11 cellular contexts compared by ENCODE assay signal in the genomic region with DNA sequence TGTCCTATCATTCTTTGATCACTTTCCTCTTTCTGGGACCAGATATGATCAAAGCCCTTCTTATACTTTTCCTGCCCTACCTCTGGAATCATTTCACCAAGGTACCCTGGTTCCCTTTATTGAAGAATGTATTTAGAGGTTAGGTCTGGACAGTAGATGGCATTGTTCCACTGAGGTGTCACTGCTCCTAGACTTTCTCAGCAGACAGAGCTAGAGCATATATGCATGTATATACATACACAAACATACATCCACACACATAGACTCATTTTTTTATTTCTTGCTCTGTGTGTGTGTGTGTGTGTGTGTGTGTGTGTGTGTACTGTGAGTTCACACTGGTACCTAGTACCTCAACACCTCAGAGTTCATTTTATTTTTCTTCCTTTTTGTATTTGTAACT. TPM values are rescaled to one million over a fixed set of nuclear protein-coding genes. Genes with fewer than 3 reads are reported as not detected.
DNase-seq lines count a peak whose midpoint lies in the region; ATAC-seq, FAIRE-seq and TF ChIP-seq lines count a peak whose summit lies in the region.
"Had no signal": no experiment of that assay in that cellular context is flagged by ENCODE, and none has a peak within 500 bp of the region (broad histone marks: within the 10 kb centered on the region; RNA-seq: fewer than 3 reads in every experiment).

No MANE protein-coding gene starts in this region.

- no peaks in the 10 kb centered on the region; the same call in 1 of the 2 replicates for H3K36me3 ChIP-seq in RWPE2 (ENCODE audit: low read depth)
- no peaks in the 10 kb centered on the region for H3K36me3 ChIP-seq in keratinocyte (ENCODE audit: control insufficient read depth in 2 of 2, extremely low read depth in 1 of 2, insufficient read depth in 2 of 2, low read length in 2 of 2)

- CTCF ChIA-PET in activated naive CD4-positive, alpha-beta T cell treated with anti-CD3 and anti-CD28 coated beads for 36 hours (lab: Charles Lee), result interaction anchor here (0.6 to 1.4 kb wide), 4 partner anchors 32 to 103 kb away, joined by 3 to 5 read pairs (median 4); no protein-coding TSS in a partner anchor

- DNase-seq in Caki2 (ENCODE audit: low read depth) (peak; percentile 18), HT-29 (ENCODE audit: low spot score) (peak; percentile 30), RWPE2 (ENCODE audit: low spot score) (no peak), keratinocyte (ENCODE audit: low read depth, low spot score) (no peak)
- no peak for DNase-seq in activated naive CD4-positive, alpha-beta T cell treated with anti-CD3 and anti-CD28 coated beads for 36 hours
- no peak for DNase-seq in stimulated activated naive CD4-positive, alpha-beta T cell treated with Interleukin-2 at 50 U/mL for 16 hours (lab: John Stamatoyannopoulos, UW)
- DNase-seq: activated CD8-positive, alpha-beta memory T cell treated with anti-CD3 and anti-CD28 coated beads, Interleukin-2, amount 50 U/mL, for 48 hours; effector CD8-positive, alpha-beta T cell; NCI-H2081 treated with DMSO at 0.1 percent for 48 hours had no signal

- TF ChIP-seq CTCF in RWPE2 (IDR thresholded peaks at IDR 0.05; ENCODE audit: poor library complexity, severe bottlenecking), result peak; percentile 57
- TF ChIP-seq CTCF in keratinocyte (optimal IDR thresholded peaks at IDR 0.05 in 1 of 3, IDR thresholded peaks at IDR 0.05 in 1 of 3, conservative IDR thresholded peaks at IDR 0.05 in 1 of 3; ENCODE audit: extremely low read depth in 1 of 3, insufficient read depth in 2 of 3, low read length in 3 of 3), result peak in 2 of 3 experiments; percentile 10 to 47

- no peaks in the 10 kb centered on the region for H3K9me1 ChIP-seq in keratinocyte (ENCODE audit: control insufficient read depth, extremely low read depth, insufficient read depth, low read length)

- dilution Hi-C loops in keratinocyte (cut with MboI; ENCODE audit: extremely low pct_ligation_motif_present, low sequenced_read_pairs), result no loop called here

- H3K4me1 Mint-ChIP-seq in activated naive CD4-positive, alpha-beta T cell treated with anti-CD3 and anti-CD28 coated beads for 36 hours (ENCODE audit: low read depth), result peaks cover 18% of the 10 kb centered on the region

- no peaks in the 10 kb centered on the region for H4K20me1 ChIP-seq in keratinocyte (ENCODE audit: control insufficient read depth, extremely low read depth, insufficient read depth, low read length)

- in situ Hi-C loops in Caki2 (cut with HindIII; ENCODE audit: low pct_unique_long_range_greater_than_20kb, low sequenced_read_pairs), result no loop called here

- H3K4me2 ChIP-seq in keratinocyte (ENCODE audit: control insufficient read depth, extremely low read depth, insufficient read depth, low read depth, low read length), result no peak overlapping the region

- H3K4me1 ChIP-seq in RWPE2 (ENCODE audit: insufficient read depth, poor library complexity, severe bottlenecking) (no peaks in the 10 kb centered on the region), keratinocyte (ENCODE audit: control insufficient read depth, extremely low read depth, insufficient read depth, low read length) (no peaks in the 10 kb centered on the region)

- H3K27ac ChIP-seq in RWPE2 (ENCODE audit: poor library complexity, severe bottlenecking) (no peak overlapping the region), keratinocyte (ENCODE audit: control insufficient read depth, insufficient read depth, low read length) (no peak overlapping the region)

- H2AFZ ChIP-seq in keratinocyte (ENCODE audit: control insufficient read depth, low read length), result no peak overlapping the region

- ATAC-seq in RWPE2 (ENCODE audit: low read depth) (no peak), GM21576 (IDR thresholded peaks at IDR 0.05; ENCODE audit: unreplicated experiment) (no peak), HG03432 (IDR thresholded peaks at IDR 0.05; ENCODE audit: unreplicated experiment) (no peak)

- intact Hi-C loops in activated naive CD4-positive, alpha-beta T cell treated with anti-CD3 and anti-CD28 coated beads for 36 hours (cut with micrococcal nuclease), result loop anchor here (1.0 kb wide), 1 partner anchor 87 kb away; no protein-coding TSS in a partner anchor

- H3K4me3 ChIP-seq in RWPE2 (ENCODE audit: severe bottlenecking) (no peak overlapping the region), keratinocyte (ENCODE audit: control insufficient read depth in 2 of 3, extremely low read depth in 1 of 3, insufficient read depth in 2 of 3, low read depth in 1 of 3, low read length in 3 of 3) (no peak overlapping the region)

- H3K9me3 ChIP-seq in RWPE2 (ENCODE audit: severe bottlenecking), result no peaks in the 10 kb centered on the region
- H3K9me3 ChIP-seq in keratinocyte (ENCODE audit: control insufficient read depth, low read depth, low read length), result no peaks in the 10 kb centered on the region

- no peaks in the 10 kb centered on the region for H3K27me3 Mint-ChIP-seq in activated naive CD4-positive, alpha-beta T cell treated with anti-CD3 and anti-CD28 coated beads for 36 hours (ENCODE audit: low read depth)

- no peaks in the 10 kb centered on the region for H3K9me3 Mint-ChIP-seq in activated naive CD4-positive, alpha-beta T cell treated with anti-CD3 and anti-CD28 coated beads for 36 hours

- H3K9ac ChIP-seq in keratinocyte (ENCODE audit: control insufficient read depth, extremely low read depth, insufficient read depth, low read length), result no peak overlapping the region

- H3K36me3 Mint-ChIP-seq in activated naive CD4-positive, alpha-beta T cell treated with anti-CD3 and anti-CD28 coated beads for 36 hours (ENCODE audit: low read depth), result peaks cover 3% of the 10 kb centered on the region

- H3K27me3 ChIP-seq in RWPE2 (ENCODE audit: insufficient read depth, poor library complexity, severe bottlenecking) (no peaks in the 10 kb centered on the region), keratinocyte (ENCODE audit: control insufficient read depth, extremely low read depth, insufficient read depth, low read length) (no peaks in the 10 kb centered on the region)

- H3K4me3 Mint-ChIP-seq in activated naive CD4-positive, alpha-beta T cell treated with anti-CD3 and anti-CD28 coated beads for 36 hours, result no peak overlapping the region

- peaks cover under 1% of the 10 kb centered on the region for H3K79me2 ChIP-seq in keratinocyte (ENCODE audit: control insufficient read depth, insufficient read depth, low read length)

- FAIRE-seq in keratinocyte (lab: Jason Lieb, UNC), result peak; percentile 39

- H3K27ac Mint-ChIP-seq in activated naive CD4-positive, alpha-beta T cell treated with anti-CD3 and anti-CD28 coated beads for 36 hours, result no peak overlapping the region

RNA-seq across cellular contexts. Expression of gene PTPRA, which starts 40.9 kb away (rescaled TPM):
- 16.9 and 26.9 TPM in 2 replicates for total RNA-seq in Caki2 (2014; rRNA removed; shearing (Covaris generic); ENCODE audit: low replicate concordance)
- total RNA-seq in HT-29 (2014; rRNA removed; shearing (Covaris generic)), result 16.3 and 17.6 TPM in 2 replicates
- 39.9 to 61.2 TPM (median 53.3 TPM) in 3 replicates for polyA plus RNA-seq in keratinocyte
- polyA plus RNA-seq in keratinocyte (2011; ENCODE audit: low read depth), result 55.4 TPM
- polyA plus RNA-seq in keratinocyte (2011; cell fraction: cytosol; rRNA removed), result 40.4 and 74.0 TPM in 2 replicates
- 52.7 and 65.3 TPM in 2 replicates for polyA plus RNA-seq in keratinocyte (2011; cell fraction: nucleus; rRNA removed)
- 28.9 and 29.2 TPM in 2 replicates for polyA plus RNA-seq in keratinocyte (2012; ENCODE audit: low replicate concordance)
- 22.4 to 55.7 TPM (median 43.9 TPM) in 3 replicates for polyA minus RNA-seq in keratinocyte
- 25.5 TPM for polyA minus RNA-seq in keratinocyte (2011; cell fraction: cytosol; rRNA and poly(A)+ RNA removed)
- 19.1 and 40.7 TPM in 2 replicates for polyA minus RNA-seq in keratinocyte (2011; cell fraction: nucleus; rRNA and poly(A)+ RNA removed)
- total RNA-seq in activated naive CD4-positive, alpha-beta T cell treated with anti-CD3 and anti-CD28 coated beads for 36 hours, result 10 to 100 TPM; 31.7 to 32.7 TPM

Comparison
In these comparisons a context has a peak if more than half of its experiments do, and no peak if none do; other contexts are left out.
1. DNase-seq: peak in Caki2 (single experiment) and HT-29 (single experiment); none in RWPE2 (single experiment), keratinocyte (single experiment), activated naive CD4-positive, alpha-beta T cell treated with anti-CD3 and anti-CD28 coated beads for 36 hours (single experiment) and stimulated activated naive CD4-positive, alpha-beta T cell treated with Interleukin-2 at 50 U/mL for 16 hours (single experiment).